ENCODE assay signal across 14 cellular contexts in the genomic region with DNA sequence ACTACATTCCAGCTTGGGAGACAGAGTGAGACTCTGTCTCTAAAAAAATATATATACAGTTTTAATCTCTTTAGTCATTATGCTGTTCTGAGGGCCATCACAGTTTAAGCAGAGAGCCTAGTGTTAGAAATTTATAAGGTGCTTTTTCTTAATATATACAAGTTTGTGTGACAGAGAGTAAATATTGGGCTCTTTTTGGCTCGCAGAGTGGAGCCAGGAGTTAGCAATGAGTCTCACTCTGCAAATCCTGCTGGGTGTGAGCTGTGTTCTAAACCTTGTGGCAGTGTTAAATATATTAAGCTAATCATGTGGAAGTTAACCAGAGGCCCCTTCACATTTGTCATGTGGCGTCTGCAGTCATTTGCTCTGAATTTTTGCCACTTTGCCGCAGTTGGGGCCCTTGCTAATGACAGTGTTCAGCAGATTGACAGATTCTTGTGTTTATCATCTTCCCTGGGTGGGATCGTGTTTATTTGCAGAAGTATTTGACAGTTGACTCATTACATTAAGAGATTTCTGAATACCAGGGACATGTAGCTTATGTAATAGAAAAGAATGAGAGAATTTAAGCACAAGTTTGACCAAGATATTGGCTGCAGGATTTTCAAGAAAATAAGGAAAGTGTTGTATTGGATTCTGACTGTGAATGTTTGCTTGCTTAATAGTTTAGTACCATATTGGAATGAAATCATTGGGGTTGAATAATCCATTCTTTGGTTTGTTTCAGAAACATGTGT.
"Had no signal": no experiment of that assay in that cellular context is flagged by ENCODE, and none has a peak within 500 bp of the region (broad histone marks: within the 10 kb centered on the region; RNA-seq: fewer than 3 reads in every experiment).

No MANE protein-coding gene starts in this region.

- H3K4me1 ChIP-seq: psoas muscle, suprapubic skin had no signal

- H3K27ac Mint-ChIP-seq: activated naive CD8-positive, alpha-beta T cell treated with anti-CD3 and anti-CD28 coated beads for 36 hours; dendritic cell treated with granulocyte-macrophage colony-stimulating factor and Interleukin-4, amounts not matched to agents 40 ng/mL and 50 ng/mL, for 4 days; natural killer cell treated with Interleukin-12 subunit alpha and Interleukin-12 subunit beta and Interleukin-15 and Interleukin-18, amount 100 ng/mL, for 72 hours had no signal

- ATAC-seq: activated T-cell treated with anti-CD3 and anti-CD28 coated beads, Interleukin-2, amount 50 U/mL, for 72 hours; effector memory CD8-positive, alpha-beta T cell; mucosa of descending colon; natural killer cell treated with Interleukin-12 subunit alpha and Interleukin-12 subunit beta and Interleukin-15 and Interleukin-18, amount 100 ng/mL, for 72 hours; psoas muscle; sciatic nerve; stimulated activated naive CD8-positive, alpha-beta T cell treated with anti-CD3 and anti-CD28 coated beads, Interleukin-15, Interleukin-2, amounts not matched to agents 100 U/mL and 50 U/mL, for 24 hours had no signal

- H3K9me3 ChIP-seq: mucosa of descending colon, psoas muscle, suprapubic skin had no signal

- H3K9me3 Mint-ChIP-seq: activated naive CD8-positive, alpha-beta T cell treated with anti-CD3 and anti-CD28 coated beads for 36 hours; activated T-cell treated with anti-CD3 and anti-CD28 coated beads, Interleukin-2, amount 50 U/mL, for 72 hours; dendritic cell treated with granulocyte-macrophage colony-stimulating factor and Interleukin-4, amounts not matched to agents 40 ng/mL and 50 ng/mL, for 4 days; effector memory CD8-positive, alpha-beta T cell; natural killer cell treated with Interleukin-12 subunit alpha and Interleukin-12 subunit beta and Interleukin-15 and Interleukin-18, amount 100 ng/mL, for 72 hours had no signal

- DNase-seq: activated CD4-positive, alpha-beta T cell treated with anti-CD3 and anti-CD28 coated beads, Interleukin-2, amount 50 U/mL, for 48 hours; activated CD4-positive, CD25-positive, alpha-beta regulatory T cell treated with anti-CD3 and anti-CD28 coated beads, Interleukin-2, amount 50 U/mL, for 72 hours; activated gamma-delta T cell treated with Interleukin-2 at 50 U/mL for 16 hours; activated naive CD8-positive, alpha-beta T cell treated with anti-CD3 and anti-CD28 coated beads for 36 hours; activated T-cell treated with anti-CD3 and anti-CD28 coated beads, Interleukin-2, amount 50 U/mL, for 72 hours; effector memory CD8-positive, alpha-beta T cell; mucosa of descending colon; psoas muscle; stimulated activated CD4-positive, alpha-beta T cell treated with anti-CD3 and anti-CD28 coated beads, Interleukin-12 subunit alpha, Interleukin-12 subunit beta, amount 100 ng/mL, for 4 hours; stimulated activated naive CD8-positive, alpha-beta T cell treated with anti-CD3 and anti-CD28 coated beads, Interleukin-15, Interleukin-2, amounts not matched to agents 100 U/mL and 50 U/mL, for 24 hours had no signal

- H3K4me3 ChIP-seq: mucosa of descending colon, psoas muscle, suprapubic skin had no signal

- H3K27me3 ChIP-seq: suprapubic skin had no signal

- H3K27me3 Mint-ChIP-seq: activated naive CD8-positive, alpha-beta T cell treated with anti-CD3 and anti-CD28 coated beads for 36 hours; dendritic cell treated with granulocyte-macrophage colony-stimulating factor and Interleukin-4, amounts not matched to agents 40 ng/mL and 50 ng/mL, for 4 days; effector memory CD8-positive, alpha-beta T cell; natural killer cell treated with Interleukin-12 subunit alpha and Interleukin-12 subunit beta and Interleukin-15 and Interleukin-18, amount 100 ng/mL, for 72 hours had no signal

- H3K27ac ChIP-seq: psoas muscle, suprapubic skin had no signal

- H3K4me3 Mint-ChIP-seq: activated naive CD8-positive, alpha-beta T cell treated with anti-CD3 and anti-CD28 coated beads for 36 hours; activated T-cell treated with anti-CD3 and anti-CD28 coated beads, Interleukin-2, amount 50 U/mL, for 72 hours; dendritic cell treated with granulocyte-macrophage colony-stimulating factor and Interleukin-4, amounts not matched to agents 40 ng/mL and 50 ng/mL, for 4 days; effector memory CD8-positive, alpha-beta T cell; natural killer cell treated with Interleukin-12 subunit alpha and Interleukin-12 subunit beta and Interleukin-15 and Interleukin-18, amount 100 ng/mL, for 72 hours had no signal
